ENCODE assay signal across 11 cellular contexts in genomic region chr16:9630119-9630518, GRCh38.
"Had no signal": no experiment of that assay in that cellular context is flagged by ENCODE, and none has a peak within 500 bp of the region (broad histone marks: within the 10 kb centered on the region; RNA-seq: fewer than 3 reads in every experiment).

No MANE protein-coding gene starts in this region.

- H3K27ac ChIP-seq: GM23248 had no signal

- H3K36me3 ChIP-seq: HAP-1 had no signal

- DNase-seq: GM23248, GOT3, H7, H9, HCEC 1CT, HFFc6 had no signal

- FAIRE-seq: H1, H54 had no signal

- H3K4me3 ChIP-seq: GM23248, GM23338, HAP-1 had no signal

- H3K4me1 ChIP-seq: HAP-1 had no signal

- H3K9me3 ChIP-seq: HAP-1 had no signal

- ATAC-seq: GM23338, HCT116 had no signal
